8 cellular contexts compared by ENCODE assay signal in genomic region chr11:66336234-66337102, GRCh38. TPM values are rescaled to one million over a fixed set of nuclear protein-coding genes. Genes with fewer than 3 reads are reported as not detected.
DNase-seq lines count a peak whose midpoint lies in the region; ATAC-seq and TF ChIP-seq lines count a peak whose summit lies in the region.

Gene RIN1, minus strand, starts transcription at chr11:66336434. Its CDS starts 32 bp downstream, at chr11:66336402.

- H3K9me3 ChIP-seq in neural progenitor cell (ENCODE audit: low read depth), result no peaks in the 10 kb centered on the region
- H3K9me3 ChIP-seq in upper lobe of left lung, result no peaks in the 10 kb centered on the region

- peaks cover 5% of the 10 kb centered on the region for H4K20me1 ChIP-seq in neural progenitor cell (ENCODE audit: low read depth)

- no peak within 1 kb of the TSS for H2AFZ ChIP-seq in neural progenitor cell (replicated peaks)

- H3K4me3 ChIP-seq in AG04449 (ENCODE audit: low read depth, low read length) (peak within 1 kb of the TSS; percentile 80), neural progenitor cell (peak within 1 kb of the TSS; percentile 49), upper lobe of left lung (peak within 1 kb of the TSS; percentile 62 to 72 (median 68))

- POLR2A ChIA-PET in AG04449 (lab: Yijun Ruan, JAX), result interaction anchor here (0.6 to 3.7 kb wide), 9 partner anchors 8 to 281 kb away, joined by 3 to 106 read pairs (median 12); partner anchors contain the start of genes B4GAT1, BRMS1, CD248 and YIF1A

- no peaks in the 10 kb centered on the region for H3K36me3 ChIP-seq in neural progenitor cell
- peaks cover 17 to 76% (median 50%) of the 10 kb centered on the region in 4 donors for H3K36me3 ChIP-seq in upper lobe of left lung

- ATAC-seq in GM18498 (IDR thresholded peaks at IDR 0.05; ENCODE audit: unreplicated experiment) (peak; percentile 66), HG03066 (IDR thresholded peaks at IDR 0.05; ENCODE audit: low read depth, unreplicated experiment) (peak; percentile 67), upper lobe of left lung (ENCODE audit: low FRiP score in 2 of 2) (peak; percentile 76 to 80)
- peak; percentile 81 to 89 for ATAC-seq in activated naive CD4-positive, alpha-beta T cell treated with anti-CD3 and anti-CD28 coated beads, Interleukin-2, amount 50 U/mL, for 72 hours

- H3K27me3 ChIP-seq in neural progenitor cell (peaks cover 5% of the 10 kb centered on the region), upper lobe of left lung (no peaks in the 10 kb centered on the region)

- peak within 1 kb of the TSS; percentile 85 for H3K4me2 ChIP-seq in neural progenitor cell

- peak within 1 kb of the TSS; percentile 86 to 97 for H3K27ac Mint-ChIP-seq in activated naive CD4-positive, alpha-beta T cell treated with anti-CD3 and anti-CD28 coated beads, Interleukin-2, amount 50 U/mL, for 72 hours
- peak within 1 kb of the TSS; percentile 91 for H3K27ac Mint-ChIP-seq in neural progenitor cell

- no peaks in the 10 kb centered on the region for H3K9me3 Mint-ChIP-seq in activated naive CD4-positive, alpha-beta T cell treated with anti-CD3 and anti-CD28 coated beads, Interleukin-2, amount 50 U/mL, for 72 hours
- H3K9me3 Mint-ChIP-seq in neural progenitor cell, result no peaks in the 10 kb centered on the region

- TF ChIP-seq EP300 in upper lobe of left lung (IDR thresholded peaks at IDR 0.05), result no peak

- H3K4me1 ChIP-seq in neural progenitor cell (peaks cover 11% of the 10 kb centered on the region), upper lobe of left lung (peaks cover 20 to 31% (median 26%) of the 10 kb centered on the region in 4 donors)

- H3K79me2 ChIP-seq in neural progenitor cell (ENCODE audit: low read depth), result no peaks in the 10 kb centered on the region

- TF ChIP-seq POLR2A in upper lobe of left lung (IDR thresholded peaks at IDR 0.05), result peak in 2 of 4 donors; percentile 35 to 60

- TF ChIP-seq CTCF in AG04449 (IDR thresholded peaks at IDR 0.05; ENCODE audit: insufficient read depth, low read length, missing control alignments) (peak; percentile 29), neural progenitor cell (IDR thresholded peaks at IDR 0.05) (peak; percentile 71), upper lobe of left lung (IDR thresholded peaks at IDR 0.05) (peak in 3 of 6 experiments; percentile 16 to 42 (median 24))

- no peaks in the 10 kb centered on the region for H3K36me3 Mint-ChIP-seq in activated naive CD4-positive, alpha-beta T cell treated with anti-CD3 and anti-CD28 coated beads, Interleukin-2, amount 50 U/mL, for 72 hours
- no peaks in the 10 kb centered on the region for H3K36me3 Mint-ChIP-seq in neural progenitor cell

- H3K4me1 Mint-ChIP-seq in neural progenitor cell, result peaks cover 27% of the 10 kb centered on the region

- H3K27ac ChIP-seq in neural progenitor cell, result no peak within 1 kb of the TSS
- peak within 1 kb of the TSS; percentile 80 to 90 (median 84) for H3K27ac ChIP-seq in upper lobe of left lung

- WGBS in upper lobe of left lung, 2 donors, result 7 to 22% methylated on average over 13 to 22 of the region's 22 CpGs

- peak within 1 kb of the TSS; percentile 39 for H3K9ac ChIP-seq in neural progenitor cell

- CTCF ChIA-PET in AG04449 (lab: Yijun Ruan, JAX), result interaction anchor here (0.9 to 8.8 kb wide), 14 partner anchors 9 to 70 kb away, joined by 3 to 231 read pairs (median 6); partner anchors contain the start of genes BRMS1, CD248, RAB1B and YIF1A

- peaks cover 12% of the 10 kb centered on the region for H3F3A ChIP-seq in neural progenitor cell (ENCODE audit: low read depth)

- DNase-seq in AG04449 (ENCODE audit: low read depth, low spot score) (peak; percentile 71), NOMO-1 (lab: John Stamatoyannopoulos, UW; ENCODE audit: unreplicated experiment in 2 of 2) (peak; percentile 68 to 77), germinal center (ENCODE audit: low spot score) (peak; percentile 62), neural progenitor cell (ENCODE audit: low spot score) (peak; percentile 84), upper lobe of left lung (peak; percentile 56 to 81)
- peak; percentile 60 to 94 for DNase-seq in activated naive CD4-positive, alpha-beta T cell treated with anti-CD3 and anti-CD28 coated beads, Interleukin-2, amount 50 U/mL, for 72 hours (ENCODE audit: low spot score in 2 of 2)

- peak within 1 kb of the TSS; percentile 90 for H3K4me3 Mint-ChIP-seq in neural progenitor cell

- H3K27me3 Mint-ChIP-seq in neural progenitor cell (ENCODE audit: insufficient read depth, low read depth), result peaks cover 5% of the 10 kb centered on the region

RNA-seq across cellular contexts. Expression of gene RIN1, which starts in this region (rescaled TPM):
- total RNA-seq in activated naive CD4-positive, alpha-beta T cell treated with anti-CD3 and anti-CD28 coated beads, Interleukin-2, amount 50 U/mL, for 72 hours, result 1 to 10 TPM; 2.6 to 4.9 TPM
- total RNA-seq in neural progenitor cell (ENCODE audit: low replicate concordance), result 0.56 and 2.6 TPM in 2 replicates
- total RNA-seq in upper lobe of left lung, result 10 to 100 TPM in 1 of 6 donors, 1 to 10 TPM in 5; 5.2 to 19.0 (median 8.9) TPM
